8 cellular contexts compared by ENCODE assay signal in genomic region chr6:155314773-155315515, GRCh38.
DNase-seq lines count a peak whose midpoint lies in the region; ATAC-seq lines count a peak whose summit lies in the region.

No MANE protein-coding gene starts in this region.

- H3K9me3 Mint-ChIP-seq in central memory CD8-positive, alpha-beta T cell = no peaks in the 10 kb centered on the region

- DNase-seq in activated T-cell treated with anti-CD3 and anti-CD28 coated beads for 4 hours (peak; percentile 22), NCI-H1105 (lab: John Stamatoyannopoulos, UW) (peak; percentile 92), SW480 (ENCODE audit: low spot score) (peak; percentile 89), kidney glomerular epithelial cell (lab: John Stamatoyannopoulos, UW) (peak; percentile 96)
- DNase-seq in activated T-cell treated with anti-CD3 and anti-CD28 coated beads, Interleukin-2, amount 50 U/mL, for 1 hour = no peak
- no peak for DNase-seq in central memory CD8-positive, alpha-beta T cell (ENCODE audit: low spot score in 2 of 2)
- DNase-seq in stimulated activated CD4-positive, alpha-beta T cell treated with anti-CD3 and anti-CD28 coated beads, Interleukin-4, amount 100 ng/mL, for 24 hours = peak; percentile 71

- ATAC-seq in HG02763 (IDR thresholded peaks at IDR 0.05; ENCODE audit: unreplicated experiment) = peak; percentile 47
- peak; percentile 28 for ATAC-seq in central memory CD8-positive, alpha-beta T cell (replicated peaks; ENCODE audit: extremely low read depth, poor library complexity, severe bottlenecking)

- H3K27me3 Mint-ChIP-seq in central memory CD8-positive, alpha-beta T cell = peaks cover 1% of the 10 kb centered on the region

- peaks cover 16% of the 10 kb centered on the region for H3K36me3 Mint-ChIP-seq in central memory CD8-positive, alpha-beta T cell (ENCODE audit: insufficient read depth)

- H3K27ac Mint-ChIP-seq in central memory CD8-positive, alpha-beta T cell (ENCODE audit: low read depth) = peak overlapping the region; percentile 96

- H3K4me3 Mint-ChIP-seq in central memory CD8-positive, alpha-beta T cell = peak overlapping the region; percentile 94

- H3K4me1 Mint-ChIP-seq in central memory CD8-positive, alpha-beta T cell = peaks cover 30% of the 10 kb centered on the region

Comparison
In these comparisons a context has a peak if more than half of its experiments do, and no peak if none do; other contexts are left out.
1. DNase-seq: peak in activated T-cell treated with anti-CD3 and anti-CD28 coated beads for 4 hours (single experiment), NCI-H1105 (single experiment), SW480 (single experiment), kidney glomerular epithelial cell (single experiment) and stimulated activated CD4-positive, alpha-beta T cell treated with anti-CD3 and anti-CD28 coated beads, Interleukin-4, amount 100 ng/mL, for 24 hours (single experiment); none in activated T-cell treated with anti-CD3 and anti-CD28 coated beads, Interleukin-2, amount 50 U/mL, for 1 hour (single experiment) and central memory CD8-positive, alpha-beta T cell (0 of 2).